Comparison of ENCODE assay signal across 19 cellular contexts in genomic region chr17:79085921-79086551, GRCh38.
"Had no signal": no experiment of that assay in that cellular context is flagged by ENCODE, and none has a peak within 500 bp of the region (broad histone marks: within the 10 kb centered on the region; RNA-seq: fewer than 3 reads in every experiment).

No MANE protein-coding gene starts in this region.

- H3K9me3 Mint-ChIP-seq: activated CD4-positive, alpha-beta memory T cell treated with anti-CD3 and anti-CD28 coated beads for 36 hours; activated naive CD8-positive, alpha-beta T cell treated with anti-CD3 and anti-CD28 coated beads, Interleukin-2, amount 10 ng/mL, durations not matched to agents 7 days and 5 days; activated T-cell treated with anti-CD3 and anti-CD28 coated beads, Interleukin-2, amount 50 U/mL, for 72 hours; activated T-helper 2 cell treated with anti-CD3 and anti-CD28 coated beads, Interferon-gamma antibody, Interleukin-2, Interleukin-4, amounts not matched to agents 10 μg/mL and 5 μg/mL and 100 μg/mL, durations not matched to agents 14 hours and 24 hours and 36 hours; T-helper 1 cell treated with Interleukin-12 subunit alpha and Interleukin-12 subunit beta and Interleukin-4 antibody, amounts not matched to agents 30 μg/mL and 1 μg/mL, for 36 hours had no signal

- H3K4me3 ChIP-seq: adrenal gland had no signal

- H3K9me3 ChIP-seq: adrenal gland had no signal

- H3K27ac Mint-ChIP-seq: activated CD4-positive, alpha-beta memory T cell treated with anti-CD3 and anti-CD28 coated beads for 36 hours; activated naive CD8-positive, alpha-beta T cell treated with anti-CD3 and anti-CD28 coated beads, Interleukin-2, amount 10 ng/mL, durations not matched to agents 7 days and 5 days; activated T-cell treated with anti-CD3 and anti-CD28 coated beads, Interleukin-2, amount 50 U/mL, for 72 hours; activated T-helper 2 cell treated with anti-CD3 and anti-CD28 coated beads, Interferon-gamma antibody, Interleukin-2, Interleukin-4, amounts not matched to agents 10 μg/mL and 5 μg/mL and 100 μg/mL, durations not matched to agents 14 hours and 24 hours and 36 hours; T-helper 1 cell treated with Interleukin-12 subunit alpha and Interleukin-12 subunit beta and Interleukin-4 antibody, amounts not matched to agents 30 μg/mL and 1 μg/mL, for 36 hours had no signal

- H3K4me1 ChIP-seq: adrenal gland had no signal

- H3K27me3 ChIP-seq: adrenal gland had no signal

- H3K27ac ChIP-seq: adrenal gland had no signal

- H3K4me3 Mint-ChIP-seq: activated CD4-positive, alpha-beta memory T cell treated with anti-CD3 and anti-CD28 coated beads for 36 hours; activated naive CD8-positive, alpha-beta T cell treated with anti-CD3 and anti-CD28 coated beads, Interleukin-2, amount 10 ng/mL, durations not matched to agents 7 days and 5 days; activated T-cell treated with anti-CD3 and anti-CD28 coated beads, Interleukin-2, amount 50 U/mL, for 72 hours; T-helper 1 cell treated with Interleukin-12 subunit alpha and Interleukin-12 subunit beta and Interleukin-4 antibody, amounts not matched to agents 30 μg/mL and 1 μg/mL, for 36 hours had no signal

- DNase-seq: activated CD4-positive, alpha-beta memory T cell treated with anti-CD3 and anti-CD28 coated beads for 36 hours; activated CD4-positive, alpha-beta T cell treated with anti-CD3 and anti-CD28 coated beads for 48 hours; activated CD4-positive, CD25-positive, alpha-beta regulatory T cell treated with anti-CD3 and anti-CD28 coated beads, Interleukin-2, amount 50 U/mL, for 72 hours; activated CD8-positive, alpha-beta memory T cell treated with anti-CD3 and anti-CD28 coated beads for 24 hours; activated naive CD4-positive, alpha-beta T cell treated with anti-CD3 and anti-CD28 coated beads, Interleukin-2, amount 50 U/mL, for 16 hours; activated naive CD8-positive, alpha-beta T cell treated with anti-CD3 and anti-CD28 coated beads, Interleukin-2, amount 10 ng/mL, durations not matched to agents 7 days and 5 days; activated T-cell treated with anti-CD3 and anti-CD28 coated beads, Interleukin-2, amount 50 U/mL, for 72 hours; caudate nucleus; Kasumi-1; KBM-7; NCI-H1048; NCI-H187 treated with DMSO at 0.1 percent for 48 hours; NCI-H2081 treated with DMSO at 0.1 percent for 48 hours; NCI-H446; NCI-H524; SHP77 treated with DMSO at 0.1 percent for 48 hours had no signal

- H3K4me1 Mint-ChIP-seq: activated naive CD8-positive, alpha-beta T cell treated with anti-CD3 and anti-CD28 coated beads, Interleukin-2, amount 10 ng/mL, durations not matched to agents 7 days and 5 days had no signal

- H3K27me3 Mint-ChIP-seq: activated CD4-positive, alpha-beta memory T cell treated with anti-CD3 and anti-CD28 coated beads for 36 hours; activated naive CD8-positive, alpha-beta T cell treated with anti-CD3 and anti-CD28 coated beads, Interleukin-2, amount 10 ng/mL, durations not matched to agents 7 days and 5 days had no signal

- ATAC-seq: activated T-cell treated with anti-CD3 and anti-CD28 coated beads, Interleukin-2, amount 50 U/mL, for 72 hours had no signal
